Comparison of ENCODE assay signal across 8 cellular contexts in the genomic region with DNA sequence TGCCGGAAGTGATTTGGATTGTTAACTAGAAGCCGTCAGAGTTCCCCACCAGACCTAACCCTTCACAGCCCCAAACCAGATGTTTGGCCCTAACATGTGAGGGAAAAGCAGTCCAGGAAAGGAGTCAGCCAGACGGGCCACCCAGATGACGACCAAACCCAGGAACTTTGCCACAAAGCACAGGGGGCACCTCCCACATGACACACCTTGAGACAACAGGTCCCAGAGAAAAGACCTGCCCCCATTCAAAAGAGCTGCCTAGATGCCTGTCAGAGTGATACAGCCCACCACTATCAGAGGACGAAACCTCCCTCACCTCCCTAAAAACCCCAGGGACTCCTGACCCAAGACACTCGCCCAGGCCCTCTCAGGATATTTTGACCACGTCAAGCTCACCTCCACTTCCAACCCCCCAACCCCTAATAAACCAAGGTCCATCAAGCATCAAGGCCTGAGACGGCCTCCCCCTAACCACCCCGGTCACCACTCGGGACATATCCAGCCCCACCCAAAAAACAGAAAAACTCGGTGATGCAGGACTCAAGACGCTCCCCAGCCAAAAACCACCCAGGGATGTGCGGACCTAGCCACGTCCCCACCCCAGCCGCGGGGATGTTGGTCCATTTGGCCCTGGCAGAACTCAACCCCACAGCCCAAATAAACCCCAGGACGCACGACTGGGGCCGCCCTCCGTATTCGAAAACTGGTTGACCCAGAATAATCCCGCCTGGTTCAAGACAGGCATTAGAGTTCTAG. TPM values are rescaled to one million over a fixed set of nuclear protein-coding genes. Genes with fewer than 3 reads are reported as not detected.
A peak's percentile ranks its signal among the peaks of the same experiment; 100 is the strongest.
DNase-seq lines count a peak whose midpoint lies in the region; ATAC-seq and TF ChIP-seq lines count a peak whose summit lies in the region.

No MANE protein-coding gene starts in this region.

- H3K4me1 ChIP-seq in adrenal gland (replicated peaks in 1 of 2) (peaks cover 0 to 8% of the 10 kb centered on the region in 2 donors), iPS-20b (ENCODE audit: insufficient read depth, low read length) (peaks cover 4% of the 10 kb centered on the region; the same call in 1 of the 2 replicates)

- H3K4me3 ChIP-seq in HL-60 (replicated peaks; ENCODE audit: insufficient read depth, low read length) (peak overlapping the region; percentile 91), adrenal gland (peak overlapping the region; percentile 28 to 88 (median 59)), iPS-20b (ENCODE audit: low read length) (peak overlapping the region; percentile 73)

- WGBS in adrenal gland, 4 donors = 12 to 15% (median 13%) methylated on average over 11 to 22 of the region's 22 CpGs

- H3K36me3 ChIP-seq in adrenal gland (replicated peaks in 1 of 2) (no peaks in the 10 kb centered on the region), iPS-20b (ENCODE audit: insufficient read depth, low read depth, low read length) (no peaks in the 10 kb centered on the region)

- no peak for TF ChIP-seq POLR2A in adrenal gland (IDR thresholded peaks at IDR 0.05)

- no peak for TF ChIP-seq CTCF in HL-60 (IDR thresholded peaks at IDR 0.05; ENCODE audit: insufficient read depth, low read length)
- TF ChIP-seq CTCF in adrenal gland (IDR thresholded peaks at IDR 0.05) = no peak

- H3K9me3 ChIP-seq in adrenal gland (replicated peaks in 1 of 3) = no peaks in the 10 kb centered on the region
- H3K9me3 ChIP-seq in iPS-20b (ENCODE audit: insufficient read depth, low read depth, low read length) = no peaks in the 10 kb centered on the region

- ATAC-seq in stimulated activated naive CD8-positive, alpha-beta T cell treated with anti-CD3 and anti-CD28 coated beads, Interleukin-15, Interleukin-2, amounts not matched to agents 100 U/mL and 50 U/mL, for 24 hours = peak; percentile 4
- ATAC-seq in GM19328 (IDR thresholded peaks at IDR 0.05; ENCODE audit: unreplicated experiment) = no peak

- intact Hi-C loops in adrenal gland (cut with DNase I) = no loop called here

- H3K27ac ChIP-seq in HL-60 (replicated peaks) (peak overlapping the region; percentile 91), adrenal gland (peak overlapping the region in 4 of 5 donors; percentile 82 to 94 (median 91)), iPS-20b (ENCODE audit: low read length) (no peak overlapping the region)

- peak overlapping the region; percentile 47; the same call in 1 of the 2 replicates for H3K9ac ChIP-seq in iPS-20b (ENCODE audit: low read depth, low read length)

- no peaks in the 10 kb centered on the region for H3K27me3 ChIP-seq in HL-60 (ENCODE audit: insufficient read depth, poor library complexity, severe bottlenecking)
- H3K27me3 ChIP-seq in adrenal gland = no peaks in the 10 kb centered on the region
- H3K27me3 ChIP-seq in iPS-20b (ENCODE audit: insufficient read depth, low read length) = peaks cover 52% of the 10 kb centered on the region

- DNase-seq in DMS53 (lab: John Stamatoyannopoulos, UW) (peak; percentile 36), DMS53 treated with DMSO at 0.1 percent for 48 hours (lab: John Stamatoyannopoulos, UW; ENCODE audit: unreplicated experiment) (no peak), HL-60 (ENCODE audit: low read depth in 1 of 2, low spot score in 1 of 2) (no peak), adrenal gland (peak in 2 of 7 donors; percentile 17 to 25), NCI-H510A treated with DMSO at 0.1 percent for 48 hours (lab: John Stamatoyannopoulos, UW) (no peak)
- no peak for DNase-seq in stimulated activated naive CD8-positive, alpha-beta T cell treated with anti-CD3 and anti-CD28 coated beads, Interleukin-15, Interleukin-2, amounts not matched to agents 100 U/mL and 50 U/mL, for 24 hours

RNA-seq across cellular contexts. Expression of gene ZNF343, which starts 0.7 kb away (rescaled TPM):
- 10 to 100 TPM in 3 of 8 donors, 1 to 10 TPM in 5; 5.8 to 13.0 (median 8.3) TPM for total RNA-seq in adrenal gland
- polyA plus RNA-seq in adrenal gland = 10 to 100 TPM in 1 of 3 donors, 1 to 10 TPM in 2; 8.0 to 10.9 (median 9.4) TPM

RNA-seq across cellular contexts. Expression of gene TMC2, which starts 28.3 kb away (rescaled TPM):
- under 1 TPM in 1 of 8 donors, not detected in 7; 0.42 TPM for total RNA-seq in adrenal gland
- 1 to 10 TPM in 1 of 3 donors, under 1 TPM in 2; 0.20 to 1.3 (median 0.82) TPM for polyA plus RNA-seq in adrenal gland

RNA-seq across cellular contexts. Expression of gene SNRPB, which starts 37.5 kb away (rescaled TPM):
- total RNA-seq in adrenal gland = 100 to 1,000 TPM in 7 of 8 donors, 10 to 100 TPM in 1; 77.7 to 265 (median 150) TPM
- 100 to 1,000 TPM in 2 of 3 donors, 10 to 100 TPM in 1; 66.2 to 192 (median 109) TPM for polyA plus RNA-seq in adrenal gland
